In the genomic region with DNA sequence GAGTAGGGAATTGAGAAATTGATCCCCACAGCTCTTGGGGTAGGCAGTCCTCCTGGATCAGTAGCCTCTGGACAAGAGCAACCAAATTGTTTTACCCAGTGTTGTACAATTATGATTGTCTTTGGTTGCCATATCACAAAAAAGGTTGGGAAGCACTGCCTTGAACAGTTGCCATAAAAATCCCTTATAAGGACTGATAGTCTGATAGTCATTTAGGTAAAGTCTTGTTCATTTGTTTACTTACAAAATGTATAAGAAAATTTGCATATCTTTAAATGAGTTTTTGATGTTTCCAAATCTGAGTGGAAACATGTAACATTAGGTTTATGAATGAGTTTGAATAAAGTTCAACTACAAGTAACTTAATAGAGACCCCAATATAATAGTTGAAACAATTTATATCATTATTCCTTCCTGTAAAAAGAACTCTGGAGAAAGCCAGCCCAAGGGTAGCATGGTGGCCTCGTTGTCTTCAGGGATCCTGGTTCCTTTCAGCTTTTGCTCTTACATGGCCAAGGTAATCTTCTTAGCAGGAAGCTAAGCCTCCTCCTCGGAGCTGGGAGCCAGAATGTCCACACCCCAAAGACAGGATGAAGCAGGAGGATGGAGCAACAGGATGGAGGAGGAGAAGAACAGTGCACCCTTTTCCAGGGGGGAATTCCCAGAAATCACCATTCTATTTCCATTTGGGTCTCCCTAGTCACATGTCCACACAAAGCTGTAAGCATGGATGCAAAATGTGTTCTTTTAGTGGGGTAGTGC, we compare ENCODE assay signal across 24 cellular contexts. TPM values are rescaled to one million over a fixed set of nuclear protein-coding genes. Genes with fewer than 3 reads are reported as not detected.
DNase-seq lines count a peak whose midpoint lies in the region; ATAC-seq and TF ChIP-seq lines count a peak whose summit lies in the region.
"Had no signal": no experiment of that assay in that cellular context is flagged by ENCODE, and none has a peak within 500 bp of the region (broad histone marks: within the 10 kb centered on the region; RNA-seq: fewer than 3 reads in every experiment).

No MANE protein-coding gene starts in this region.

- 50% methylated on average over 2 of the region's 2 CpGs for WGBS in mammary epithelial cell (ENCODE audit: low coverage, missing lambda C conversion rate)

- H3K36me3 Mint-ChIP-seq in activated CD4-positive, alpha-beta T cell treated with anti-CD3 and anti-CD28 coated beads for 36 hours (ENCODE audit: low read depth): peaks cover 11% of the 10 kb centered on the region
- peaks cover 19% of the 10 kb centered on the region for H3K36me3 Mint-ChIP-seq in activated CD4-positive, alpha-beta T cell treated with anti-CD3 and anti-CD28 coated beads, Interleukin-2, amount 10 ng/mL, durations not matched to agents 24 days and 14 days (ENCODE audit: low read depth)
- peaks cover 18% of the 10 kb centered on the region for H3K36me3 Mint-ChIP-seq in neural crest cell (ENCODE audit: low read depth)

- BruUV-seq in mammary epithelial cell (replicated peaks; lab: Mats Ljungman, UMichigan) (no TSS peak), PC-9 (replicated peaks; lab: Mats Ljungman, UMichigan) (no TSS peak)

- in situ Hi-C loops in mammary epithelial cell (cut with MboI; ENCODE audit: low sequenced_read_pairs in 2 of 2): no loop called here

- no peak for DNase-seq in activated CD4-positive, alpha-beta T cell treated with anti-CD3 and anti-CD28 coated beads for 36 hours
- DNase-seq in activated CD4-positive, alpha-beta T cell treated with anti-CD3 and anti-CD28 coated beads, Interleukin-2, amount 10 ng/mL, durations not matched to agents 24 days and 14 days: no peak
- DNase-seq in NCI-H82 treated with DMSO at 0.1 percent for 48 hours (lab: John Stamatoyannopoulos, UW; ENCODE audit: unreplicated experiment) (peak; percentile 24), mammary epithelial cell (peak; percentile 48), neural crest cell (ENCODE audit: low read depth, low spot score) (no peak), PC-9 (no peak), uterus (no peak)
- no peak for DNase-seq in central memory CD4-positive, alpha-beta T cell
- DNase-seq: ACHN; Caco-2; CD4-positive, alpha-beta memory T cell; DMS153; H7; HFFc6; KBM-7; NCI-H1092; NCI-H1436; NCI-H1930; NCI-H510A; NK-92 treated with Interleukin-12 subunit alpha and Interleukin-12 subunit beta, amount 100 ng/mL, for 24 hours; Right ventricle myocardium superior had no signal

- H3K27me3 ChIP-seq in mammary epithelial cell (ENCODE audit: insufficient read depth, low read length) (no peaks in the 10 kb centered on the region), PC-9 (ENCODE audit: insufficient read depth, low read depth) (no peaks in the 10 kb centered on the region), uterus (no peaks in the 10 kb centered on the region)
- H3K27me3 ChIP-seq: BLaER1 treated with 17β-estradiol and CSF1 and Interleukin-3, amounts not matched to agents 10 nM and 100 nM had no signal

- peak overlapping the region; percentile 49 for H3K27ac ChIP-seq in mammary epithelial cell (ENCODE audit: insufficient read depth, low read depth, low read length)
- H3K27ac ChIP-seq in PC-9: no peak overlapping the region
- H3K27ac ChIP-seq in uterus: no peak overlapping the region
- H3K27ac ChIP-seq: 22Rv1; BLaER1 treated with 17β-estradiol and CSF1 and Interleukin-3, amounts not matched to agents 10 nM and 100 nM had no signal

- H3K79me2 ChIP-seq in mammary epithelial cell (ENCODE audit: insufficient read depth, low read length) (no peaks in the 10 kb centered on the region), PC-9 (ENCODE audit: low read depth) (no peaks in the 10 kb centered on the region)

- peak overlapping the region; percentile 59 for H2AFZ ChIP-seq in mammary epithelial cell (ENCODE audit: low read depth, low read length)
- no peak overlapping the region for H2AFZ ChIP-seq in PC-9

- no peak overlapping the region for H3K4me3 Mint-ChIP-seq in activated CD4-positive, alpha-beta T cell treated with anti-CD3 and anti-CD28 coated beads for 36 hours
- no peak overlapping the region for H3K4me3 Mint-ChIP-seq in activated CD4-positive, alpha-beta T cell treated with anti-CD3 and anti-CD28 coated beads, Interleukin-2, amount 10 ng/mL, durations not matched to agents 24 days and 14 days
- no peak overlapping the region for H3K4me3 Mint-ChIP-seq in neural crest cell
- H3K4me3 Mint-ChIP-seq: HFFc6 had no signal

- H3K27me3 Mint-ChIP-seq in activated CD4-positive, alpha-beta T cell treated with anti-CD3 and anti-CD28 coated beads for 36 hours: no peaks in the 10 kb centered on the region
- no peaks in the 10 kb centered on the region for H3K27me3 Mint-ChIP-seq in activated CD4-positive, alpha-beta T cell treated with anti-CD3 and anti-CD28 coated beads, Interleukin-2, amount 10 ng/mL, durations not matched to agents 24 days and 14 days
- H3K27me3 Mint-ChIP-seq in neural crest cell (ENCODE audit: low read depth): no peaks in the 10 kb centered on the region
- H3K27me3 Mint-ChIP-seq: CD4-positive, alpha-beta memory T cell had no signal

- no peak overlapping the region for H3K27ac Mint-ChIP-seq in activated CD4-positive, alpha-beta T cell treated with anti-CD3 and anti-CD28 coated beads for 36 hours
- H3K27ac Mint-ChIP-seq in activated CD4-positive, alpha-beta T cell treated with anti-CD3 and anti-CD28 coated beads, Interleukin-2, amount 10 ng/mL, durations not matched to agents 24 days and 14 days: no peak overlapping the region
- peak overlapping the region; percentile 41 for H3K27ac Mint-ChIP-seq in neural crest cell (ENCODE audit: unreplicated experiment)
- H3K27ac Mint-ChIP-seq: HFFc6 had no signal

- H3K9ac ChIP-seq in mammary epithelial cell (ENCODE audit: insufficient read depth, low read length): no peak overlapping the region
- H3K9ac ChIP-seq: BLaER1 treated with 17β-estradiol and CSF1 and Interleukin-3, amounts not matched to agents 10 nM and 100 nM had no signal

- TF ChIP-seq POLR2A in uterus (IDR thresholded peaks at IDR 0.05): no peak

- POLR2A ChIA-PET in activated CD4-positive, alpha-beta T cell treated with anti-CD3 and anti-CD28 coated beads for 36 hours (lab: Charles Lee): no interaction called here
- POLR2A ChIA-PET in PC-9 (lab: Charles Lee; ENCODE audit: unreplicated experiment): interaction anchor here (0.5 kb wide), 1 partner anchor 83 kb away, joined by 4 read pairs; no protein-coding TSS in a partner anchor

- H3K4me1 Mint-ChIP-seq in activated CD4-positive, alpha-beta T cell treated with anti-CD3 and anti-CD28 coated beads for 36 hours: peaks cover 24% of the 10 kb centered on the region
- peaks cover 7% of the 10 kb centered on the region for H3K4me1 Mint-ChIP-seq in activated CD4-positive, alpha-beta T cell treated with anti-CD3 and anti-CD28 coated beads, Interleukin-2, amount 10 ng/mL, durations not matched to agents 24 days and 14 days
- peaks cover 29% of the 10 kb centered on the region for H3K4me1 Mint-ChIP-seq in neural crest cell

- dilution Hi-C loops in mammary epithelial cell (cut with HindIII; ENCODE audit: low sequenced_read_pairs): no loop called here

- no peaks in the 10 kb centered on the region for H3K9me2 ChIP-seq in PC-9 (ENCODE audit: insufficient read depth)

- H3F3A ChIP-seq in PC-9 (ENCODE audit: insufficient read depth, low read depth): no peaks in the 10 kb centered on the region

- peak; percentile 44 for ATAC-seq in activated CD4-positive, alpha-beta T cell treated with anti-CD3 and anti-CD28 coated beads for 36 hours
- ATAC-seq: HepG2 had no signal

- H3K4me2 ChIP-seq in mammary epithelial cell (ENCODE audit: insufficient read depth, low read depth, low read length) (no peak overlapping the region), PC-9 (no peak overlapping the region)
- H3K4me2 ChIP-seq: BLaER1 treated with 17β-estradiol and CSF1 and Interleukin-3, amounts not matched to agents 10 nM and 100 nM had no signal

- no peaks in the 10 kb centered on the region for H3K36me3 ChIP-seq in mammary epithelial cell (ENCODE audit: insufficient read depth, low read length)
- H3K36me3 ChIP-seq in PC-9 (ENCODE audit: low read depth): no peaks in the 10 kb centered on the region
- no peaks in the 10 kb centered on the region for H3K36me3 ChIP-seq in uterus

- CTCF ChIA-PET in activated CD4-positive, alpha-beta T cell treated with anti-CD3 and anti-CD28 coated beads for 36 hours (lab: Charles Lee): interaction anchor here (0.8 to 2.0 kb wide), 2 partner anchors 8 to 23 kb away, joined by 3 to 5 read pairs; no protein-coding TSS in a partner anchor
- CTCF ChIA-PET in mammary epithelial cell (lab: Charles Lee; ENCODE audit: low non-redundant PET) (no interaction called here), PC-9 (lab: Charles Lee) (no interaction called here)

- TF ChIP-seq CTCF in mammary epithelial cell (conservative IDR thresholded peaks at IDR 0.05 in 1 of 2, IDR thresholded peaks at IDR 0.05 in 1 of 2; ENCODE audit: extremely low read depth in 1 of 2, insufficient read depth in 1 of 2, low read depth in 1 of 2, low read length in 2 of 2) (no peak), neural crest cell (conservative IDR thresholded peaks at IDR 0.05) (no peak), PC-9 (conservative IDR thresholded peaks at IDR 0.05) (no peak), uterus (IDR thresholded peaks at IDR 0.05) (no peak)

- H3K4me1 ChIP-seq in mammary epithelial cell (ENCODE audit: insufficient read depth, low read length): peaks cover 43% of the 10 kb centered on the region
- 0 out of 2 replicates have a peak, but pooled peaks cover 4% of the 10 kb centered on the region for H3K4me1 ChIP-seq in PC-9 (replicated peaks; ENCODE audit: insufficient read depth)
- H3K4me1 ChIP-seq in uterus: no peaks in the 10 kb centered on the region

- H3K9me3 Mint-ChIP-seq in activated CD4-positive, alpha-beta T cell treated with anti-CD3 and anti-CD28 coated beads for 36 hours (ENCODE audit: low read depth): peaks cover 11% of the 10 kb centered on the region
- peaks cover 29% of the 10 kb centered on the region for H3K9me3 Mint-ChIP-seq in activated CD4-positive, alpha-beta T cell treated with anti-CD3 and anti-CD28 coated beads, Interleukin-2, amount 10 ng/mL, durations not matched to agents 24 days and 14 days
- H3K9me3 Mint-ChIP-seq in neural crest cell: peaks cover 15% of the 10 kb centered on the region

- H4K20me1 ChIP-seq in mammary epithelial cell (ENCODE audit: insufficient read depth, low read length) (no peaks in the 10 kb centered on the region), PC-9 (ENCODE audit: insufficient read depth) (no peaks in the 10 kb centered on the region)
- H4K20me1 ChIP-seq: BLaER1 treated with 17β-estradiol and CSF1 and Interleukin-3, amounts not matched to agents 10 nM and 100 nM had no signal

- H3K9me3 ChIP-seq in mammary epithelial cell (replicated peaks; ENCODE audit: insufficient read depth, low read length) (no peaks in the 10 kb centered on the region), PC-9 (ENCODE audit: insufficient read depth, low read depth) (0 out of 2 replicates have a peak, but pooled peaks cover 3% of the 10 kb centered on the region), uterus (peaks cover 0 to 3% of the 10 kb centered on the region in 2 donors)

- H3K4me3 ChIP-seq in mammary epithelial cell (replicated peaks in 1 of 3; ENCODE audit: insufficient read depth in 1 of 3, low read depth in 2 of 3, low read length in 3 of 3) (no peak overlapping the region), PC-9 (no peak overlapping the region), uterus (no peak overlapping the region)
- H3K4me3 ChIP-seq: BLaER1 treated with 17β-estradiol and CSF1 and Interleukin-3, amounts not matched to agents 10 nM and 100 nM had no signal

- intact Hi-C loops in activated CD4-positive, alpha-beta T cell treated with anti-CD3 and anti-CD28 coated beads for 36 hours (cut with DNase I, micrococcal nuclease): loop anchor here (1.0 to 2.0 kb wide), 2 partner anchors 33 to 152 kb away; no protein-coding TSS in a partner anchor
- intact Hi-C loops in activated CD4-positive, alpha-beta T cell treated with anti-CD3 and anti-CD28 coated beads, Interleukin-2, amount 10 ng/mL, durations not matched to agents 24 days and 14 days (cut with micrococcal nuclease): no loop called here
- intact Hi-C loops in mammary epithelial cell (cut with micrococcal nuclease) (loop anchor here (5.0 kb wide), 2 partner anchors 42 to 77 kb away; a partner anchor contains a TSS), PC-9 (cut with micrococcal nuclease; ENCODE audit: unreplicated experiment) (no loop called here), uterus (cut with DNase I; ENCODE audit: low total_unique reads) (no loop called here)

RNA-seq across cellular contexts. Expression of a gene that starts 35.7 kb away (rescaled TPM):
- total RNA-seq in activated CD4-positive, alpha-beta T cell treated with anti-CD3 and anti-CD28 coated beads for 36 hours: 10 to 100 TPM; 24.6 to 25.1 TPM
- 16.4 and 19.0 TPM in 2 replicates for total RNA-seq in activated CD4-positive, alpha-beta T cell treated with anti-CD3 and anti-CD28 coated beads, Interleukin-2, amount 10 ng/mL, durations not matched to agents 24 days and 14 days
- total RNA-seq in mammary epithelial cell: 1 to 10 TPM; 5.0 to 6.0 TPM
- 3.1 TPM for polyA plus RNA-seq in mammary epithelial cell
- polyA minus RNA-seq in mammary epithelial cell: 11.3 TPM
- total RNA-seq in neural crest cell: 7.6 and 9.8 TPM in 2 replicates
- 8.3 and 9.7 TPM in 2 replicates for total RNA-seq in PC-9 (2021)
- total RNA-seq in uterus: 10 to 100 TPM in 1 of 4 donors, 1 to 10 TPM in 3; 2.0 to 16.5 (median 5.7) TPM

Comparison
In these comparisons a context has a peak if more than half of its experiments do, and no peak if none do; other contexts are left out.
1. intact Hi-C loops: an anchor here in activated CD4-positive, alpha-beta T cell treated with anti-CD3 and anti-CD28 coated beads for 36 hours (1.0 to 2.0 kb wide) and mammary epithelial cell (5.0 kb wide); none called in activated CD4-positive, alpha-beta T cell treated with anti-CD3 and anti-CD28 coated beads, Interleukin-2, amount 10 ng/mL, durations not matched to agents 24 days and 14 days, PC-9 and uterus.
2. DNase-seq: peak in NCI-H82 treated with DMSO at 0.1 percent for 48 hours (single experiment) and mammary epithelial cell (single experiment); none in activated CD4-positive, alpha-beta T cell treated with anti-CD3 and anti-CD28 coated beads for 36 hours (single experiment), activated CD4-positive, alpha-beta T cell treated with anti-CD3 and anti-CD28 coated beads, Interleukin-2, amount 10 ng/mL, durations not matched to agents 24 days and 14 days (single experiment), neural crest cell (single experiment), central memory CD4-positive, alpha-beta T cell (single experiment), PC-9 (0 of 2) and uterus (0 of 2).